Comparison of ENCODE assay signal across 9 cellular contexts in the genomic region with DNA sequence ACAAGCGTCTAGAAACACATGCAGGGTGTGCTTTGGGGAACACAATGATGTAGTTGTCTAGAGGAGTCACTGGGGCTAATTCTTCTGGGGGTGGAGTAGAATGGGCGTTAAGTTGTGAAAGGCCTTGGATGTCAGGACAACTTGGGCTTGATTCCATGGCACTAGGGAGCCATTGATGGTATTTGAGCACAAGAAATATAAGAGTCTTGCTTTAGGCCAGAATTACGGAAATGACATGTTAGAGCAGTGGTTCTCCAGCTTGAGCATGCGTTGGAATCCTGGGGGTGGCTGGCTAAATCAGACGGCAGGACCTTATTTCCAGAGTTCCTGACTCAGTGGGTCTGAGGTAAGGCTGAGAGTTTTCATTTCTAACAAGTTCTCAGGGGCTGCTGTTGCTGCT.
"Had no signal": no experiment of that assay in that cellular context is flagged by ENCODE, and none has a peak within 500 bp of the region (broad histone marks: within the 10 kb centered on the region; RNA-seq: fewer than 3 reads in every experiment).

No MANE protein-coding gene starts in this region.

- H3K27me3 ChIP-seq: brain microvascular endothelial cell, heart left ventricle, left lung, tibial nerve had no signal

- H3K36me3 ChIP-seq: brain microvascular endothelial cell, heart left ventricle, left lung, tibial nerve had no signal

- H3K9me3 ChIP-seq: tibial nerve had no signal

- H3K27ac ChIP-seq: brain microvascular endothelial cell, heart left ventricle, left lung, tibial nerve had no signal

- DNase-seq: activated gamma-delta T cell; activated T-cell treated with anti-CD3 and anti-CD28 coated beads, Interleukin-2, amount 50 U/mL, for 48 hours; amygdala; brain microvascular endothelial cell; dermis blood vessel endothelial cell had no signal

- H3K4me1 ChIP-seq: tibial nerve had no signal

- ATAC-seq: left lung; stimulated activated memory B cell treated with anti-CD40 and anti-IgM and Interleukin-4, amounts not matched to agents 10 μg/mL and 1 μg/mL and 100 μg/mL, for 72 hours had no signal

- H3K4me3 ChIP-seq: heart left ventricle, left lung, tibial nerve had no signal
